Comparison of ENCODE assay signal across 8 cellular contexts in genomic region chr7:102463841-102464576, GRCh38. TPM values are rescaled to one million over a fixed set of nuclear protein-coding genes. Genes with fewer than 3 reads are reported as not detected.
DNase-seq lines count a peak whose midpoint lies in the region; ATAC-seq and TF ChIP-seq lines count a peak whose summit lies in the region.

No MANE protein-coding gene starts in this region.

- DNase-seq in activated CD4-positive, alpha-beta T cell treated with anti-CD3 and anti-CD28 coated beads, Interleukin-2, amount 10 ng/mL, durations not matched to agents 24 days and 14 days = no peak
- DNase-seq in activated CD4-positive, alpha-beta T cell treated with anti-CD3 and anti-CD28 coated beads, Interleukin-2, amount 50 U/mL, for 4 hours = no peak
- DNase-seq in SJCRH30 (no peak), epithelial cell of proximal tubule (ENCODE audit: low read depth) (no peak), COR-L47 (lab: John Stamatoyannopoulos, UW) (no peak)
- no peak for DNase-seq in naive thymus-derived CD4-positive, alpha-beta T cell

- POLR2A ChIA-PET in naive thymus-derived CD4-positive, alpha-beta T cell (lab: Charles Lee) = interaction anchor here (1.0 to 3.2 kb wide), 7 partner anchors 9 to 68 kb away, joined by 3 to 28 read pairs (median 6); partner anchors contain the start of genes ORAI2 and PRKRIP1

- peak overlapping the region; percentile 85 for H3K27ac Mint-ChIP-seq in activated CD4-positive, alpha-beta T cell treated with anti-CD3 and anti-CD28 coated beads, Interleukin-2, amount 10 ng/mL, durations not matched to agents 24 days and 14 days
- H3K27ac Mint-ChIP-seq in naive thymus-derived CD4-positive, alpha-beta T cell = peak overlapping the region; percentile 28 to 90 (median 78)

- intact Hi-C loops in activated CD4-positive, alpha-beta T cell treated with anti-CD3 and anti-CD28 coated beads, Interleukin-2, amount 10 ng/mL, durations not matched to agents 24 days and 14 days (cut with micrococcal nuclease) = loop anchor here (1.0 to 10.0 kb wide), 4 partner anchors 37 to 179 kb away; partner anchors contain the start of genes PRKRIP1 and SH2B2
- intact Hi-C loops in naive thymus-derived CD4-positive, alpha-beta T cell (cut with micrococcal nuclease) = loop anchor here (1.0 to 10.0 kb wide), 8 partner anchors 29 to 179 kb away; partner anchors contain the start of genes PRKRIP1 (in 2 of the 2), SH2B2 (in 2 of the 2) and ORAI2 (in 1 of the 2)

- H3K36me3 Mint-ChIP-seq in activated CD4-positive, alpha-beta T cell treated with anti-CD3 and anti-CD28 coated beads, Interleukin-2, amount 10 ng/mL, durations not matched to agents 24 days and 14 days (ENCODE audit: low read depth) = peaks cover 9% of the 10 kb centered on the region
- peaks cover 0 to 6% (median 0%) of the 10 kb centered on the region in 5 donors for H3K36me3 Mint-ChIP-seq in naive thymus-derived CD4-positive, alpha-beta T cell

- CTCF ChIA-PET in naive thymus-derived CD4-positive, alpha-beta T cell (lab: Charles Lee) = interaction anchor here (0.9 to 1.4 kb wide), 7 partner anchors 13 to 59 kb away, joined by 3 to 7 read pairs (median 4); no protein-coding TSS in a partner anchor

- no peaks in the 10 kb centered on the region for H3K9me3 Mint-ChIP-seq in activated CD4-positive, alpha-beta T cell treated with anti-CD3 and anti-CD28 coated beads, Interleukin-2, amount 10 ng/mL, durations not matched to agents 24 days and 14 days
- no peaks in the 10 kb centered on the region for H3K9me3 Mint-ChIP-seq in naive thymus-derived CD4-positive, alpha-beta T cell

- peaks cover 24% of the 10 kb centered on the region for H3K4me1 Mint-ChIP-seq in activated CD4-positive, alpha-beta T cell treated with anti-CD3 and anti-CD28 coated beads, Interleukin-2, amount 10 ng/mL, durations not matched to agents 24 days and 14 days
- H3K4me1 Mint-ChIP-seq in naive thymus-derived CD4-positive, alpha-beta T cell = peaks cover 20 to 46% (median 37%) of the 10 kb centered on the region in 7 donors

- peak overlapping the region; percentile 93 for H3K4me3 ChIP-seq in SJCRH30
- peak overlapping the region; percentile 100 for H3K4me3 ChIP-seq in epithelial cell of proximal tubule (ENCODE audit: low read depth, low read length)
- H3K4me3 ChIP-seq in naive thymus-derived CD4-positive, alpha-beta T cell (ENCODE audit: low read length) = peak overlapping the region; percentile 99

- ATAC-seq in naive thymus-derived CD4-positive, alpha-beta T cell = no peak
- ATAC-seq in HG03521 (IDR thresholded peaks at IDR 0.05; ENCODE audit: unreplicated experiment) (no peak), HG03097 (IDR thresholded peaks at IDR 0.05; ENCODE audit: low FRiP score, unreplicated experiment) (no peak)

- peak overlapping the region; percentile 46 for H3K27ac ChIP-seq in SJCRH30
- peak overlapping the region; percentile 84 for H3K27ac ChIP-seq in naive thymus-derived CD4-positive, alpha-beta T cell (ENCODE audit: low read depth, low read length)

- no peaks in the 10 kb centered on the region for H3K27me3 Mint-ChIP-seq in activated CD4-positive, alpha-beta T cell treated with anti-CD3 and anti-CD28 coated beads, Interleukin-2, amount 10 ng/mL, durations not matched to agents 24 days and 14 days
- no peaks in the 10 kb centered on the region for H3K27me3 Mint-ChIP-seq in naive thymus-derived CD4-positive, alpha-beta T cell

- H3K27me3 ChIP-seq in SJCRH30 = no peaks in the 10 kb centered on the region
- H3K27me3 ChIP-seq in naive thymus-derived CD4-positive, alpha-beta T cell (ENCODE audit: control insufficient read depth in 2 of 2, insufficient read depth in 2 of 2, low read length in 2 of 2) = no peaks in the 10 kb centered on the region

- H3K4me1 ChIP-seq in SJCRH30 = peaks cover 3% of the 10 kb centered on the region; the same call in 1 of the 2 replicates
- H3K4me1 ChIP-seq in naive thymus-derived CD4-positive, alpha-beta T cell (ENCODE audit: control insufficient read depth in 2 of 2, insufficient read depth in 2 of 2, low read length in 2 of 2) = peaks cover 19 to 22% of the 10 kb centered on the region in 2 donors

- no peak for TF ChIP-seq CTCF in epithelial cell of proximal tubule (conservative IDR thresholded peaks at IDR 0.05; ENCODE audit: low read depth, low read length)

- no peaks in the 10 kb centered on the region for H3K9me3 ChIP-seq in SJCRH30 (replicated peaks)
- H3K9me3 ChIP-seq in naive thymus-derived CD4-positive, alpha-beta T cell (ENCODE audit: control insufficient read depth in 2 of 3, low read length in 3 of 3) = no peaks in the 10 kb centered on the region

- peak overlapping the region; percentile 95 for H3K4me3 Mint-ChIP-seq in activated CD4-positive, alpha-beta T cell treated with anti-CD3 and anti-CD28 coated beads, Interleukin-2, amount 10 ng/mL, durations not matched to agents 24 days and 14 days
- H3K4me3 Mint-ChIP-seq in naive thymus-derived CD4-positive, alpha-beta T cell = peak overlapping the region; percentile 82 to 95 (median 90)

- no peaks in the 10 kb centered on the region for H3K36me3 ChIP-seq in SJCRH30
- H3K36me3 ChIP-seq in naive thymus-derived CD4-positive, alpha-beta T cell (ENCODE audit: control insufficient read depth in 2 of 3, insufficient read depth in 3 of 3, low read length in 3 of 3) = peaks cover 0 to 38% (median 0%) of the 10 kb centered on the region in 3 experiments

RNA-seq across cellular contexts. Expression of gene ALKBH4, which starts 0.7 kb away (rescaled TPM):
- total RNA-seq in activated CD4-positive, alpha-beta T cell treated with anti-CD3 and anti-CD28 coated beads, Interleukin-2, amount 10 ng/mL, durations not matched to agents 24 days and 14 days = 9.9 and 10.9 TPM in 2 replicates
- 16.2 and 21.1 TPM in 2 replicates for total RNA-seq in SJCRH30 (2014; rRNA removed; shearing (Covaris generic))
- 19.3 and 26.9 TPM in 2 replicates for total RNA-seq in epithelial cell of proximal tubule
- total RNA-seq in naive thymus-derived CD4-positive, alpha-beta T cell = 10 to 100 TPM in 3 of 5 experiments, 1 to 10 TPM in 2; 4.0 to 14.3 (median 10.1) TPM
- polyA plus RNA-seq in naive thymus-derived CD4-positive, alpha-beta T cell = 10 to 100 TPM; 18.1 to 24.7 TPM

RNA-seq across cellular contexts. Expression of gene LRWD1, which starts 0.8 kb away (rescaled TPM):
- 30.5 and 32.4 TPM in 2 replicates for total RNA-seq in activated CD4-positive, alpha-beta T cell treated with anti-CD3 and anti-CD28 coated beads, Interleukin-2, amount 10 ng/mL, durations not matched to agents 24 days and 14 days
- total RNA-seq in SJCRH30 (2014; rRNA removed; shearing (Covaris generic)) = 26.1 and 27.8 TPM in 2 replicates
- total RNA-seq in epithelial cell of proximal tubule = 27.9 and 30.1 TPM in 2 replicates
- 10 to 100 TPM; 12.4 to 25.3 (median 24.7) TPM for total RNA-seq in naive thymus-derived CD4-positive, alpha-beta T cell
- 10 to 100 TPM in 1 of 2 donors, 1 to 10 TPM in 1; 8.7 to 18.5 TPM for polyA plus RNA-seq in naive thymus-derived CD4-positive, alpha-beta T cell

RNA-seq across cellular contexts. Expression of gene POLR2J, which starts 14.7 kb away (rescaled TPM):
- total RNA-seq in activated CD4-positive, alpha-beta T cell treated with anti-CD3 and anti-CD28 coated beads, Interleukin-2, amount 10 ng/mL, durations not matched to agents 24 days and 14 days = 46.8 and 50.8 TPM in 2 replicates
- 70.1 and 73.2 TPM in 2 replicates for total RNA-seq in SJCRH30 (2014; rRNA removed; shearing (Covaris generic))
- 32.8 and 47.4 TPM in 2 replicates for total RNA-seq in epithelial cell of proximal tubule
- total RNA-seq in naive thymus-derived CD4-positive, alpha-beta T cell = 10 to 100 TPM; 36.9 to 47.7 (median 41.3) TPM
- polyA plus RNA-seq in naive thymus-derived CD4-positive, alpha-beta T cell = 100 to 1,000 TPM in 1 of 2 donors, 10 to 100 TPM in 1; 64.2 to 109 TPM

RNA-seq across cellular contexts. Expression of gene ORAI2, which starts 30.6 kb away (rescaled TPM):
- 45.8 and 49.8 TPM in 2 replicates for total RNA-seq in activated CD4-positive, alpha-beta T cell treated with anti-CD3 and anti-CD28 coated beads, Interleukin-2, amount 10 ng/mL, durations not matched to agents 24 days and 14 days
- total RNA-seq in SJCRH30 (2014; rRNA removed; shearing (Covaris generic)) = 24.6 and 25.6 TPM in 2 replicates
- 35.7 and 46.6 TPM in 2 replicates for total RNA-seq in epithelial cell of proximal tubule
- total RNA-seq in naive thymus-derived CD4-positive, alpha-beta T cell = 10 to 100 TPM; 19.9 to 72.6 (median 26.2) TPM
- 10 to 100 TPM; 29.5 to 33.5 TPM for polyA plus RNA-seq in naive thymus-derived CD4-positive, alpha-beta T cell

RNA-seq across cellular contexts. Expression of gene RASA4B, which starts 53.6 kb away (rescaled TPM):
- total RNA-seq in activated CD4-positive, alpha-beta T cell treated with anti-CD3 and anti-CD28 coated beads, Interleukin-2, amount 10 ng/mL, durations not matched to agents 24 days and 14 days = 27.1 and 28.6 TPM in 2 replicates
- total RNA-seq in SJCRH30 (2014; rRNA removed; shearing (Covaris generic)) = 1.5 and 2.5 TPM in 2 replicates
- 1.4 and 2.3 TPM in 2 replicates for total RNA-seq in epithelial cell of proximal tubule
- 10 to 100 TPM; 16.6 to 36.3 (median 24.0) TPM for total RNA-seq in naive thymus-derived CD4-positive, alpha-beta T cell
- polyA plus RNA-seq in naive thymus-derived CD4-positive, alpha-beta T cell = 10 to 100 TPM; 11.3 to 15.9 TPM
